ENCODE assay signal across 1 cellular context in genomic region chr21:42010507-42011493, GRCh38.
A peak's percentile ranks its signal among the peaks of the same experiment; 100 is the strongest.
TF ChIP-seq lines count a peak whose summit lies in the region.

No MANE protein-coding gene starts in this region.

TF ChIP-seq in K562, 482 proteins besides CTCF, POLR2A, EP300 and RAD21 (continued from another document and continues in another):
- TF ChIP-seq, protein P1, sequence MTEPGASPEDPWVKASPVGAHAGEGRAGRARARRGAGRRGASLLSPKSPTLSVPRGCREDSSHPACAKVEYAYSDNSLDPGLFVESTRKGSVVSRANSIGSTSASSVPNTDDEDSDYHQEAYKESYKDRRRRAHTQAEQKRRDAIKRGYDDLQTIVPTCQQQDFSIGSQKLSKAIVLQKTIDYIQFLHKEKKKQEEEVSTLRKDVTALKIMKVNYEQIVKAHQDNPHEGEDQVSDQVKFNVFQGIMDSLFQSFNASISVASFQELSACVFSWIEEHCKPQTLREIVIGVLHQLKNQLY (CRISPR knock-in tag; conservative IDR thresholded peaks at IDR 0.05) = no peak
- TF ChIP-seq SIN3B (IDR thresholded peaks at IDR 0.05; ENCODE audit: low read depth) (peak; percentile 52; the same call in 1 of the 2 replicates), DMBX1 (CRISPR knock-in tag; IDR thresholded peaks at IDR 0.05; ENCODE audit: borderline replicate concordance) (0 out of 2 replicates have a peak, but pooled peaks have one; percentile 16), STAT6 (CRISPR knock-in tag; IDR thresholded peaks at IDR 0.05) (no peak), ETS1 (conservative IDR thresholded peaks at IDR 0.05; ENCODE audit: control insufficient read depth, low read depth, low read length) (peak; percentile 30; the same call in 1 of the 2 replicates), ZNF354B (CRISPR knock-in tag; IDR thresholded peaks at IDR 0.05) (no peak), NFXL1 (CRISPR knock-in tag; IDR thresholded peaks at IDR 0.05) (no peak), FOXP1 (CRISPR knock-in tag; IDR thresholded peaks at IDR 0.05) (0 out of 2 replicates have a peak, but pooled peaks have one; percentile 1), C11orf30 (IDR thresholded peaks at IDR 0.05; ENCODE audit: low read depth) (no peak), ZNF212 (CRISPR knock-in tag; IDR thresholded peaks at IDR 0.05) (no peak), RUNX1 (IDR thresholded peaks at IDR 0.05; ENCODE audit: low read depth) (no peak), HDAC2 (IDR thresholded peaks at IDR 0.05) (no peak), THAP12 (CRISPR knock-in tag; IDR thresholded peaks at IDR 0.05) (peak; percentile 36; the same call in 1 of the 2 replicates), ZBTB8A (IDR thresholded peaks at IDR 0.05; ENCODE audit: partially characterized antibody) (no peak), NEUROD1 (IDR thresholded peaks at IDR 0.05; ENCODE audit: borderline replicate concordance, low read depth, low read length, partially characterized antibody) (no peak), TEAD1 (CRISPR knock-in tag; IDR thresholded peaks at IDR 0.05) (0 out of 4 replicates have a peak, but pooled peaks of 1 of the 2 experiments have one; percentile 41), ZBTB34 (CRISPR knock-in tag; IDR thresholded peaks at IDR 0.05) (no peak), XRCC3 (IDR thresholded peaks at IDR 0.05) (no peak), ARID2 (IDR thresholded peaks at IDR 0.05) (no peak), BACH1 (tag; IDR thresholded peaks at IDR 0.05) (no peak), ZNF699 (CRISPR knock-in tag; IDR thresholded peaks at IDR 0.05; ENCODE audit: insufficient replicate concordance) (no peak), ATF6 (CRISPR knock-in tag; IDR thresholded peaks at IDR 0.05) (no peak), MTA1 (IDR thresholded peaks at IDR 0.05; ENCODE audit: borderline replicate concordance) (no peak), ZNF79 (CRISPR knock-in tag; IDR thresholded peaks at IDR 0.05; ENCODE audit: low read depth) (no peak), MTA3 (IDR thresholded peaks at IDR 0.05; ENCODE audit: borderline replicate concordance) (no peak), NKRF (IDR thresholded peaks at IDR 0.05; ENCODE audit: borderline replicate concordance) (no peak), SMARCC2 (IDR thresholded peaks at IDR 0.05; ENCODE audit: low read depth) (no peak; the same call in 1 of the 2 replicates), CCAR2 (IDR thresholded peaks at IDR 0.05; ENCODE audit: low read depth, low read length) (no peak), ZNF780A (CRISPR knock-in tag; IDR thresholded peaks at IDR 0.05) (no peak), POLR2B (IDR thresholded peaks at IDR 0.05; ENCODE audit: low read depth, partially characterized antibody) (no peak), TAF9B (IDR thresholded peaks at IDR 0.05; ENCODE audit: partially characterized antibody) (no peak), ZNF785 (CRISPR knock-in tag; IDR thresholded peaks at IDR 0.05) (no peak), NCOR1 (IDR thresholded peaks at IDR 0.05) (0 out of 2 replicates have a peak, but pooled peaks have one; percentile 47), TGIF2 (CRISPR knock-in tag; IDR thresholded peaks at IDR 0.05) (0 out of 2 replicates have a peak, but pooled peaks have one; percentile 61)
- TF ChIP-seq, protein P2, sequence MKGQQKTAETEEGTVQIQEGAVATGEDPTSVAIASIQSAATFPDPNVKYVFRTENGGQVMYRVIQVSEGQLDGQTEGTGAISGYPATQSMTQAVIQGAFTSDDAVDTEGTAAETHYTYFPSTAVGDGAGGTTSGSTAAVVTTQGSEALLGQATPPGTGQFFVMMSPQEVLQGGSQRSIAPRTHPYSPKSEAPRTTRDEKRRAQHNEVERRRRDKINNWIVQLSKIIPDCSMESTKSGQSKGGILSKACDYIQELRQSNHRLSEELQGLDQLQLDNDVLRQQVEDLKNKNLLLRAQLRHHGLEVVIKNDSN (CRISPR knock-in tag; IDR thresholded peaks at IDR 0.05) = no peak
- TF ChIP-seq, protein P3, sequence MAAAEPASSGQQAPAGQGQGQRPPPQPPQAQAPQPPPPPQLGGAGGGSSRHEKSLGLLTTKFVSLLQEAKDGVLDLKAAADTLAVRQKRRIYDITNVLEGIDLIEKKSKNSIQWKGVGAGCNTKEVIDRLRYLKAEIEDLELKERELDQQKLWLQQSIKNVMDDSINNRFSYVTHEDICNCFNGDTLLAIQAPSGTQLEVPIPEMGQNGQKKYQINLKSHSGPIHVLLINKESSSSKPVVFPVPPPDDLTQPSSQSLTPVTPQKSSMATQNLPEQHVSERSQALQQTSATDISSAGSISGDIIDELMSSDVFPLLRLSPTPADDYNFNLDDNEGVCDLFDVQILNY (CRISPR knock-in tag; IDR thresholded peaks at IDR 0.05) = no peak
- TF ChIP-seq, protein P4, sequence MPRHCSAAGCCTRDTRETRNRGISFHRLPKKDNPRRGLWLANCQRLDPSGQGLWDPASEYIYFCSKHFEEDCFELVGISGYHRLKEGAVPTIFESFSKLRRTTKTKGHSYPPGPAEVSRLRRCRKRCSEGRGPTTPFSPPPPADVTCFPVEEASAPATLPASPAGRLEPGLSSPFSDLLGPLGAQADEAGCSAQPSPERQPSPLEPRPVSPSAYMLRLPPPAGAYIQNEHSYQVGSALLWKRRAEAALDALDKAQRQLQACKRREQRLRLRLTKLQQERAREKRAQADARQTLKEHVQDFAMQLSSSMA (CRISPR knock-in tag; IDR thresholded peaks at IDR 0.05) = no peak
- TF ChIP-seq, protein P5, sequence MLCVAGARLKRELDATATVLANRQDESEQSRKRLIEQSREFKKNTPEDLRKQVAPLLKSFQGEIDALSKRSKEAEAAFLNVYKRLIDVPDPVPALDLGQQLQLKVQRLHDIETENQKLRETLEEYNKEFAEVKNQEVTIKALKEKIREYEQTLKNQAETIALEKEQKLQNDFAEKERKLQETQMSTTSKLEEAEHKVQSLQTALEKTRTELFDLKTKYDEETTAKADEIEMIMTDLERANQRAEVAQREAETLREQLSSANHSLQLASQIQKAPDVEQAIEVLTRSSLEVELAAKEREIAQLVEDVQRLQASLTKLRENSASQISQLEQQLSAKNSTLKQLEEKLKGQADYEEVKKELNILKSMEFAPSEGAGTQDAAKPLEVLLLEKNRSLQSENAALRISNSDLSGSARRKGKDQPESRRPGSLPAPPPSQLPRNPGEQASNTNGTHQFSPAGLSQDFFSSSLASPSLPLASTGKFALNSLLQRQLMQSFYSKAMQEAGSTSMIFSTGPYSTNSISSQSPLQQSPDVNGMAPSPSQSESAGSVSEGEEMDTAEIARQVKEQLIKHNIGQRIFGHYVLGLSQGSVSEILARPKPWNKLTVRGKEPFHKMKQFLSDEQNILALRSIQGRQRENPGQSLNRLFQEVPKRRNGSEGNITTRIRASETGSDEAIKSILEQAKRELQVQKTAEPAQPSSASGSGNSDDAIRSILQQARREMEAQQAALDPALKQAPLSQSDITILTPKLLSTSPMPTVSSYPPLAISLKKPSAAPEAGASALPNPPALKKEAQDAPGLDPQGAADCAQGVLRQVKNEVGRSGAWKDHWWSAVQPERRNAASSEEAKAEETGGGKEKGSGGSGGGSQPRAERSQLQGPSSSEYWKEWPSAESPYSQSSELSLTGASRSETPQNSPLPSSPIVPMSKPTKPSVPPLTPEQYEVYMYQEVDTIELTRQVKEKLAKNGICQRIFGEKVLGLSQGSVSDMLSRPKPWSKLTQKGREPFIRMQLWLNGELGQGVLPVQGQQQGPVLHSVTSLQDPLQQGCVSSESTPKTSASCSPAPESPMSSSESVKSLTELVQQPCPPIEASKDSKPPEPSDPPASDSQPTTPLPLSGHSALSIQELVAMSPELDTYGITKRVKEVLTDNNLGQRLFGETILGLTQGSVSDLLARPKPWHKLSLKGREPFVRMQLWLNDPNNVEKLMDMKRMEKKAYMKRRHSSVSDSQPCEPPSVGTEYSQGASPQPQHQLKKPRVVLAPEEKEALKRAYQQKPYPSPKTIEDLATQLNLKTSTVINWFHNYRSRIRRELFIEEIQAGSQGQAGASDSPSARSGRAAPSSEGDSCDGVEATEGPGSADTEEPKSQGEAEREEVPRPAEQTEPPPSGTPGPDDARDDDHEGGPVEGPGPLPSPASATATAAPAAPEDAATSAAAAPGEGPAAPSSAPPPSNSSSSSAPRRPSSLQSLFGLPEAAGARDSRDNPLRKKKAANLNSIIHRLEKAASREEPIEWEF (CRISPR knock-in tag; IDR thresholded peaks at IDR 0.05) = no peak
